ENCODE assay signal across 8 cellular contexts in the genomic region with DNA sequence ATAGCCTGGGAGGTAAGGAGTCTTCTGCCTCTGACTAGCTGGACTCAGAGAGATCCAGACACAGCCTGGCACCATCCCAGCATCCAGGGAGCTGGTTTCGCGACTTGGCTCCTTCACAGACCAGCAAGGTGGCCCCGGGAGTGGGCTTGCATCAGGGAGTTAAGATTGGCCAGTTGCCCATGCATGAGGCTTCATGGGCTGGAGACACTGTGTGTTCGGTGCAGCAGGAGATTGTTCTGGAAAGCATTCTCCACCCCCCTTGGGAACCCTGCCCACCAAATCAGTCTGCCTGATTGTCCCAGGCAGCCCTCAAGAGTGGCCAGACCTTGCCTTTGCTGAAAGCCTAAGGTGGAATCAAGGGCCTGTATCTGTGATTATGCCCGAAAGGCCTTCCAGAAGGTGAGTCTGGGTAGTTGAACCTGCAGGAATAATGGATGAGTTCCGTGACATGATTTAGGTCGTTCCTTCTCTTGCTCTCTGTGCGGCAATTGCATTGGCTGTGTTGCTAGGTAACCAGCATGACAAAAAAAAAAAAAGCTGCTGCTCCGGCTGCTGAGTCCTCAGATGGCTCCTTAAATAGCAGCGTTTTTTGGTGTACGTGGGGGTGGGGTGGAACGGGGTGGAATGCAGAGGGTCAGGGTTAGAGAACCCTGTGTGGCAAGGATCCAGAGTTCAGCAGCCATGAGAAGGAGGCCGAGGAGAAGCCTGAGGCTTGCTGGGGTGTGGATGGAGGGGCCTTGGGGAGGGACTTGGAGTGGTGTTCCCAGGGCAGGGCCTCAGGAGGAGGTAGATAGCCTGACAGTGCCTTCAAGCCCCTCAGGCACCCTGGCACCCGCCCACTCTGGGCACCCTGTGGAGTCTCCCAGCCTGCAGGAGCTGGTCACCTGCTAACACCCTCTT.
A peak's percentile ranks its signal among the peaks of the same experiment; 100 is the strongest.
DNase-seq lines count a peak whose midpoint lies in the region; ATAC-seq and TF ChIP-seq lines count a peak whose summit lies in the region.

No MANE protein-coding gene starts in this region.

- no peak overlapping the region for H2AK5ac ChIP-seq in trophoblast cell (ENCODE audit: low read length)

- H4K91ac ChIP-seq in trophoblast cell (ENCODE audit: low read depth, low read length): peak overlapping the region; percentile 7

- H3K4ac ChIP-seq in trophoblast cell (ENCODE audit: low read depth, low read length): no peak overlapping the region

- peak overlapping the region; percentile 26 for H2BK5ac ChIP-seq in trophoblast cell (ENCODE audit: low read depth, low read length, poor library complexity)

- DNase-seq in ELF-1 (ENCODE audit: low read depth, low spot score) (peak; percentile 87), RWPE1 (ENCODE audit: low spot score) (no peak), head of caudate nucleus (peak in 23 of 42 donors; percentile 36 to 79 (median 60)), trophoblast cell (peak; percentile 47 to 74), COLO829 (ENCODE audit: low spot score) (no peak)

- peaks cover 24 to 31% of the 10 kb centered on the region in 2 experiments for H3K4me1 ChIP-seq in trophoblast cell (ENCODE audit: control insufficient read depth in 1 of 2, insufficient read depth in 2 of 2, low read length in 2 of 2)

- H3K27ac ChIP-seq in RWPE1 (peak overlapping the region; percentile 17; the same call in 1 of the 2 replicates), trophoblast cell (ENCODE audit: low read depth, low read length) (peak overlapping the region; percentile 3)

- no peaks in the 10 kb centered on the region for H3K9me3 ChIP-seq in trophoblast cell (ENCODE audit: insufficient read depth, low read depth, low read length)

- no peak overlapping the region for H2BK120ac ChIP-seq in trophoblast cell (ENCODE audit: insufficient read depth, low read length, poor library complexity)

- H4K8ac ChIP-seq in trophoblast cell (ENCODE audit: low read depth, low read length): peak overlapping the region; percentile 9

- CTCF ChIA-PET in RWPE1 (lab: Yijun Ruan, JAX): interaction anchor here (0.6 kb wide), 1 partner anchor 166 kb away, joined by 6 read pairs; no protein-coding TSS in a partner anchor

- H3K79me1 ChIP-seq in trophoblast cell (ENCODE audit: low read length): peaks cover 2% of the 10 kb centered on the region

- H3K27me3 ChIP-seq in trophoblast cell (ENCODE audit: insufficient read depth, low read length): no peaks in the 10 kb centered on the region

- no peak overlapping the region for H3K9ac ChIP-seq in trophoblast cell (ENCODE audit: low read length)

- H3K4me2 ChIP-seq in trophoblast cell (ENCODE audit: low read length): no peak overlapping the region

- peaks cover 51 to 56% of the 10 kb centered on the region in 2 experiments for H3K36me3 ChIP-seq in trophoblast cell (ENCODE audit: control insufficient read depth in 1 of 2, insufficient read depth in 2 of 2, low read length in 2 of 2)

- peaks cover 1% of the 10 kb centered on the region for H3K79me2 ChIP-seq in trophoblast cell (ENCODE audit: control insufficient read depth, insufficient read depth, low read length, poor library complexity)

- no peak overlapping the region for H3K23ac ChIP-seq in trophoblast cell (ENCODE audit: low read length)

- no peak overlapping the region for H4K12ac ChIP-seq in trophoblast cell (ENCODE audit: low read depth, low read length)

- TF ChIP-seq CTCF in RWPE1 (conservative IDR thresholded peaks at IDR 0.05; ENCODE audit: low read depth): no peak

- POLR2A ChIA-PET in RWPE1 (lab: Yijun Ruan, JAX; ENCODE audit: low non-redundant PET): no interaction called here

- H3K14ac ChIP-seq in trophoblast cell (ENCODE audit: low read length): peak overlapping the region; percentile 72

- H2AFZ ChIP-seq in trophoblast cell (ENCODE audit: insufficient read depth, low read length, poor library complexity): no peak overlapping the region

- H3K4me3 ChIP-seq in trophoblast cell (ENCODE audit: low read depth, low read length): no peak overlapping the region

- WGBS in trophoblast cell (ENCODE audit: extremely low coverage, insufficient coverage, insufficient read length): no CpG with 5 or more reads among the region's 14 CpGs

- H3K18ac ChIP-seq in trophoblast cell (ENCODE audit: low read length): peak overlapping the region; percentile 58

- intact Hi-C loops in head of caudate nucleus (cut with DNase I): no loop called here

- ATAC-seq in HG02884 (IDR thresholded peaks at IDR 0.05; ENCODE audit: unreplicated experiment) (no peak), HG02938 (IDR thresholded peaks at IDR 0.05; ENCODE audit: unreplicated experiment) (no peak), HG03108 (IDR thresholded peaks at IDR 0.05; ENCODE audit: unreplicated experiment) (no peak)

- no peak overlapping the region for H2BK12ac ChIP-seq in trophoblast cell (ENCODE audit: low read length)

Comparison
In these comparisons a context has a peak if more than half of its experiments do, and no peak if none do; other contexts are left out.
1. DNase-seq: peak in ELF-1 (single experiment), head of caudate nucleus (23 of 42) and trophoblast cell (2 of 2); none in RWPE1 (single experiment) and COLO829 (single experiment).